In the genomic region with DNA sequence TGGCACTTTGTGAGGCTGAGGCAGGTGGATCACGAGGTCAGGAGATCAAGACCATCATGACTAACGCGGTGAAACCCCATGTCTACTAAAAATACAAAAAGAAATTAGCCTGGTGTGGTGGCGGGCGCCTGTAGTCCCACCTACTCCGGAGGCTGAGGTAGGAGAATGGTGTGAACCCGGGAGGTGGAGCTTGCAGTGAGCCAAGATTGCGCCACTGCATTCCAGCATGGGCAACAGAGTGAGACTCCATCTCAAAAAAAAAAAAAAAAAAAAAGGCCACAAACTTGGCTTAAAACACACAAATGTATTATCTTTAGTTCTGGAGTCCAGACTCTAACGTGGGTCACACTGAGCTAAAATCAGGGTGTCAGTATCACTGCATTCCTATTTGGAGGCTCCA, we compare ENCODE assay signal across 3 cellular contexts. TPM values are rescaled to one million over a fixed set of nuclear protein-coding genes. Genes with fewer than 3 reads are reported as not detected.
"Had no signal": no experiment of that assay in that cellular context is flagged by ENCODE, and none has a peak within 500 bp of the region (broad histone marks: within the 10 kb centered on the region; RNA-seq: fewer than 3 reads in every experiment).

No MANE protein-coding gene starts in this region.

RNA-seq across cellular contexts. Expression of gene NPW, which starts 7.9 kb away (rescaled TPM):
- total RNA-seq: body of pancreas, esophagus muscularis mucosa, gastrocnemius medialis had no signal
